8 cellular contexts compared by ENCODE assay signal in the genomic region with DNA sequence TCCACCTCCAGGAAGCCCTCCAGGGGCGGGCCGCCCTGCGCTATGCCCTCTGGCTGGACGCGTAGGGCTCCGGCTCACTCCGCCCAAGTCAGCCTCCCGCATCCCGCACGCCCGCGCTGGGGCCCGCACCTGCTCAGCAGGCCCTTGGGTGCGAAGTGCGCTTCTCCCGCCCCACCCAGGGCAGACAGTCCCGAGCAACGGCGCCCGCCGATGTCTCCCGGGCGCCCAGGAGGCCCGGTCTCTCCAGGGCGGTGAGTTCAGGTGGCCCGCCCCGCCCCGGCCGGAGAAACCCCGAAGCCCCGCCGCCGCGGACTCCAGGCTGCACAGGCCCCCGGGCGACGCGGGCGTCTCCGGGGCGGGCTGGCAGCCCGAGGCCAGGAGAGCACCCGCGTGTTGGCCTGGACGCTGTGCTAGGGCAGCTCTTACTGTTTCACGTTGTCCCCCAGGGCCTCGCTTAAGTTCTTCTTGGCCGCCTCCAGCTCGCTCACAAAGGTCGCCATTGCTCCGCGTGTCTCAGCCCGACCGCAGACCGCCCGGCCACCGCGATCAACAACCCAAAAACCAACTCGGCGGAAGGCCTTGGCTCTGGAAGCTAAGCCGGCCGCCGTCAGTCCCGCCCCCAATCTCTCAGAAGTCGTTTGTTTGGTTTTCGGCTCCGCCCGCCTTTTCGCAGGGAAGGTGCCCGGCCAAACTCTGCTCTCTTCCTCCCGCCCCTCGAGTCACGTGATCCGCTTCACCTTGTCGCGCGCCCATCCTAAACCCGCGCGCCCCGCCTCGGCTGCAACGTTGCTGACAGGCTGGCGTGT. TPM values are rescaled to one million over a fixed set of nuclear protein-coding genes. Genes with fewer than 3 reads are reported as not detected.
A peak's percentile ranks its signal among the peaks of the same experiment; 100 is the strongest.
DNase-seq lines count a peak whose midpoint lies in the region; ATAC-seq lines count a peak whose summit lies in the region.

A gene with protein sequence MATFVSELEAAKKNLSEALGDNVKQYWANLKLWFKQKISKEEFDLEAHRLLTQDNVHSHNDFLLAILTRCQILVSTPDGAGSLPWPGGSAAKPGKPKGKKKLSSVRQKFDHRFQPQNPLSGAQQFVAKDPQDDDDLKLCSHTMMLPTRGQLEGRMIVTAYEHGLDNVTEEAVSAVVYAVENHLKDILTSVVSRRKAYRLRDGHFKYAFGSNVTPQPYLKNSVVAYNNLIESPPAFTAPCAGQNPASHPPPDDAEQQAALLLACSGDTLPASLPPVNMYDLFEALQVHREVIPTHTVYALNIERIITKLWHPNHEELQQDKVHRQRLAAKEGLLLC (minus strand): TSS at position 531 of the 806 bp plus-strand sequence. CDS start 31 bp downstream, at position 500.

- peak; percentile 97 for DNase-seq in AG20443 (ENCODE audit: low spot score)
- DNase-seq in NCI-H460 (ENCODE audit: extremely low read depth, low read depth) = peak; percentile 100
- peak; percentile 96 for DNase-seq in activated CD4-positive, CD25-positive, alpha-beta regulatory T cell treated with anti-CD3 and anti-CD28 coated beads, Interleukin-2, amount 50 U/mL, for 72 hours
- DNase-seq in cerebellum (ENCODE audit: low spot score) = peak; percentile 97
- peak; percentile 99 for DNase-seq in islet precursor cell
- peak; percentile 96 to 99 (median 97) for DNase-seq in stimulated activated CD4-positive, alpha-beta T cell treated with anti-CD3 and anti-CD28 coated beads, Interleukin-12 subunit alpha, Interleukin-12 subunit beta, amount 100 ng/mL, for 48 hours (ENCODE audit: low read depth in 2 of 3, low spot score in 1 of 3)

- peak; percentile 79 for ATAC-seq in GM19043 (IDR thresholded peaks at IDR 0.05; ENCODE audit: low read depth, unreplicated experiment)
- ATAC-seq in HG03378 (IDR thresholded peaks at IDR 0.05; ENCODE audit: unreplicated experiment) = peak; percentile 83

RNA-seq across cellular contexts. Expression of the gene that starts here (rescaled TPM):
- total RNA-seq in NCI-H460 (2014; rRNA removed; shearing (Covaris generic)) = 26.2 and 27.0 TPM in 2 replicates
- 24.8 and 31.3 TPM in 2 replicates for polyA plus RNA-seq in NCI-H460 (2014; cell fraction: nucleus; rRNA removed)
- 33.4 TPM for total RNA-seq in cerebellum

Comparison
In these comparisons a context has a peak if more than half of its experiments do, and no peak if none do; other contexts are left out.
1. Peak in every context shown above with its lines: DNase-seq and ATAC-seq.